ENCODE assay signal across 10 cellular contexts in the genomic region with DNA sequence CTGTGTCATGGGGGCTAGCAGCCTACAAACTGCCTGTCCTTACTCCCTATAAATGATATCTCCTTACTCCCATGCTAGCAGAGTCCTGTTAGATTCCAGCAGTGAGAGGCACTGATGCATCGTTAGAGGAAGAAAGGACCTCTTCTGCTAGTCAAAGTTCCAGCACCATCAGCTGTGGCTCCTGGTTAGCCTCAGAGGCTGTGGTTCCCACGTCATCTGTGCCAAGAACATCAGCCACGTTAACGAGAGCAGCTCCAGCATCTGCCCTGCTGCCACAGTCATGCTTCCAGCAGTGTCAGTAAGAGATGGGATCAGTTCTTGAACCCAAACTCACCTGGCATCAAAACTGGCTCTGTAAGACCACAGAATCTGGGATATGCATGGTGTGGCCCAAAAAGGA.
"Had no signal": no experiment of that assay in that cellular context is flagged by ENCODE, and none has a peak within 500 bp of the region (broad histone marks: within the 10 kb centered on the region; RNA-seq: fewer than 3 reads in every experiment).

No MANE protein-coding gene starts in this region.

- H3K9me3 Mint-ChIP-seq: HFFc6 had no signal

- DNase-seq: GM23248, GOT3, H7, HFFc6, KBM-7 had no signal

- H3K27ac Mint-ChIP-seq: HFFc6, IgD-negative memory B cell had no signal

- H3K4me3 ChIP-seq: GM23248, HAP-1 had no signal

- H3K36me3 Mint-ChIP-seq: IgD-negative memory B cell had no signal

- H3K4me1 ChIP-seq: HAP-1 had no signal

- H3K27me3 Mint-ChIP-seq: IgD-negative memory B cell had no signal

- H3K9me3 ChIP-seq: HAP-1 had no signal

- H3K4me3 Mint-ChIP-seq: HFFc6, IgD-negative memory B cell had no signal

- H3K9ac ChIP-seq: GM23248 had no signal

- H3K36me3 ChIP-seq: HAP-1 had no signal

- H3K27ac ChIP-seq: GM23248, HL-60 had no signal

- H2AFZ ChIP-seq: GM23248 had no signal

- ATAC-seq: HCT116, HepG2 had no signal
